Comparison of ENCODE assay signal across 19 cellular contexts in the genomic region with DNA sequence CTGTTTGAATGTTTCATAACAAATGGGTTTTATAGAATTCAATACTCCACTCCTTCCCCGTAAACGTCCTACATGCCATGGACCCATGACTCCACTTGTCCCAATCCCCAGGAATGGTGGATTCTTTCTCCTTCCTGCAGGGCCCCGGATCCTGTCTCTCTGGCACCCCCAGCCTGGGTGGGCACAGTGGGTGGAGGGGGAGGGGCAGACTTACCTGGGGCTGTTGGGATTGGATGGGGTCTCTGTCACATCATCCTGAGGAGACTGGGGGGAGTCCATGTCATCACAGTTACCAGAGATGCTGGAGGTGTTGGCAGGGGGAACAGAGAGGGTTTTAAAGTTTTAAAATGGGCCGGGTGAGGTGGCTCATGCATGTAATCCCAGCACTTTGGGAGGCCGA. TPM values are rescaled to one million over a fixed set of nuclear protein-coding genes. Genes with fewer than 3 reads are reported as not detected.
A peak's percentile ranks its signal among the peaks of the same experiment; 100 is the strongest.
DNase-seq lines count a peak whose midpoint lies in the region; ATAC-seq, FAIRE-seq and TF ChIP-seq lines count a peak whose summit lies in the region.
"Had no signal": no experiment of that assay in that cellular context is flagged by ENCODE, and none has a peak within 500 bp of the region (broad histone marks: within the 10 kb centered on the region; RNA-seq: fewer than 3 reads in every experiment).

No MANE protein-coding gene starts in this region.

- intact Hi-C loops in kidney (cut with DNase I): no loop called here

- H3K27ac Mint-ChIP-seq in chondrocyte (ENCODE audit: unreplicated experiment): no peak overlapping the region
- H3K27ac Mint-ChIP-seq: CD8-positive, alpha-beta T cell; HFFc6 had no signal

- no peak overlapping the region for H3K27ac ChIP-seq in kidney (ENCODE audit: low read depth in 2 of 2, low read length in 2 of 2)
- no peak overlapping the region for H3K27ac ChIP-seq in osteoblast (ENCODE audit: low read depth, low read length)
- H3K27ac ChIP-seq: BLaER1, GM23248, HL-60 had no signal

- peaks cover 3% of the 10 kb centered on the region for H3K9me3 Mint-ChIP-seq in chondrocyte (ENCODE audit: low read depth)
- H3K9me3 Mint-ChIP-seq: CD8-positive, alpha-beta T cell had no signal

- H2AFZ ChIP-seq in osteoblast (ENCODE audit: low read length): no peak overlapping the region
- H2AFZ ChIP-seq: GM23248 had no signal

- H3K27me3 ChIP-seq in H7 (ENCODE audit: control insufficient read depth, insufficient read depth, low read length) (no peaks in the 10 kb centered on the region), osteoblast (ENCODE audit: insufficient read depth, low read length) (peaks cover 8% of the 10 kb centered on the region)
- H3K27me3 ChIP-seq: BLaER1 had no signal

- DNase-seq in H7 (peak; percentile 52), chondrocyte (ENCODE audit: low spot score) (peak; percentile 47), kidney (peak; percentile 42), osteoblast (ENCODE audit: insufficient read length, low spot score, missing footprints) (peak; percentile 46), pons (ENCODE audit: low spot score) (no peak), NCI-H1048 (lab: John Stamatoyannopoulos, UW) (no peak)
- DNase-seq: 8988T; Calu3; CD8-positive, alpha-beta T cell; DND-41; EL; GM23248; HFFc6 had no signal

- no peak overlapping the region for H3K4me3 ChIP-seq in H7 (ENCODE audit: insufficient read depth, low read depth, low read length)
- no peak overlapping the region for H3K4me3 ChIP-seq in kidney (ENCODE audit: low read length in 2 of 2)
- H3K4me3 ChIP-seq in osteoblast (ENCODE audit: insufficient read depth, low read length): no peak overlapping the region
- H3K4me3 ChIP-seq: BLaER1, GM12878, GM23248 had no signal

- no peak overlapping the region for H3K9ac ChIP-seq in kidney (ENCODE audit: low read length in 2 of 2)
- H3K9ac ChIP-seq: BLaER1, GM23248 had no signal

- FAIRE-seq in kidney (lab: Jason Lieb, UNC): no peak
- FAIRE-seq: GM12878 had no signal

- H3K36me3 ChIP-seq in H7 (replicated peaks; ENCODE audit: control insufficient read depth, insufficient read depth, low read length) (no peaks in the 10 kb centered on the region), kidney (ENCODE audit: control insufficient read depth in 1 of 2, insufficient read depth in 2 of 2, low read length in 2 of 2) (no peaks in the 10 kb centered on the region), osteoblast (ENCODE audit: insufficient read depth, low read length) (no peaks in the 10 kb centered on the region)
- H3K36me3 ChIP-seq: BLaER1 had no signal

- H4K20me1 ChIP-seq in osteoblast (ENCODE audit: insufficient read depth, low read length): no peaks in the 10 kb centered on the region
- H4K20me1 ChIP-seq: BLaER1 had no signal

- H3K4me1 ChIP-seq in kidney (ENCODE audit: control insufficient read depth in 1 of 2, insufficient read depth in 1 of 2, low read depth in 1 of 2, low read length in 2 of 2): no peaks in the 10 kb centered on the region
- H3K4me1 ChIP-seq in osteoblast (ENCODE audit: insufficient read depth, low read length): no peaks in the 10 kb centered on the region

- H3K79me2 ChIP-seq in osteoblast (ENCODE audit: insufficient read depth, low read length): no peaks in the 10 kb centered on the region

- no peaks in the 10 kb centered on the region for H3K9me3 ChIP-seq in kidney (ENCODE audit: control insufficient read depth in 1 of 2, low read length in 2 of 2)
- no peaks in the 10 kb centered on the region for H3K9me3 ChIP-seq in osteoblast (ENCODE audit: low read depth, low read length)
- H3K9me3 ChIP-seq: BLaER1 had no signal

- H3K4me1 Mint-ChIP-seq in chondrocyte (ENCODE audit: low read depth): no peaks in the 10 kb centered on the region

- peaks cover 2% of the 10 kb centered on the region for H3K36me3 Mint-ChIP-seq in chondrocyte (ENCODE audit: low read depth)
- H3K36me3 Mint-ChIP-seq: CD8-positive, alpha-beta T cell had no signal

- no peak overlapping the region for H3K4me3 Mint-ChIP-seq in chondrocyte (ENCODE audit: unreplicated experiment)
- H3K4me3 Mint-ChIP-seq: CD8-positive, alpha-beta T cell; HFFc6 had no signal

- ATAC-seq in GM21515 (IDR thresholded peaks at IDR 0.05; ENCODE audit: unreplicated experiment): no peak
- ATAC-seq: CD8-positive, alpha-beta T cell; GM12878; HCT116 had no signal

- peaks cover 14% of the 10 kb centered on the region for H3K27me3 Mint-ChIP-seq in chondrocyte (ENCODE audit: low read depth)

- TF ChIP-seq CTCF in chondrocyte (IDR thresholded peaks at IDR 0.05): no peak
- no peak for TF ChIP-seq CTCF in kidney (IDR thresholded peaks at IDR 0.05; ENCODE audit: borderline replicate concordance, extremely low read depth, insufficient read depth)
- no peak for TF ChIP-seq CTCF in osteoblast (IDR thresholded peaks at IDR 0.05; ENCODE audit: extremely low read depth, low read depth, low read length)

- no peak overlapping the region for H3K4me2 ChIP-seq in osteoblast (ENCODE audit: insufficient read depth, low read length)
- H3K4me2 ChIP-seq: BLaER1 had no signal

RNA-seq across cellular contexts. Expression of gene TRPV3, which starts 13.2 kb away (rescaled TPM):
- total RNA-seq in H7 (2014; rRNA removed; shearing (Covaris generic)): 0.69 and 2.5 TPM in 2 replicates
- total RNA-seq in chondrocyte: 0.27 to 0.74 TPM in 2 of 3 replicates, not detected in the other
- total RNA-seq in kidney: 1.2 TPM
- polyA plus RNA-seq in kidney (ENCODE audit: insufficient read depth, low read depth, low replicate concordance): 0.13 TPM
- total RNA-seq in osteoblast: 0.29 and 0.36 TPM in 2 replicates
- total RNA-seq: H4 had no signal

Comparison
In these comparisons a context has a peak if more than half of its experiments do, and no peak if none do; other contexts are left out.
1. DNase-seq: peak in H7 (single experiment), chondrocyte (single experiment), kidney (single experiment) and osteoblast (single experiment); none in pons (single experiment) and NCI-H1048 (single experiment).